In the genomic region with DNA sequence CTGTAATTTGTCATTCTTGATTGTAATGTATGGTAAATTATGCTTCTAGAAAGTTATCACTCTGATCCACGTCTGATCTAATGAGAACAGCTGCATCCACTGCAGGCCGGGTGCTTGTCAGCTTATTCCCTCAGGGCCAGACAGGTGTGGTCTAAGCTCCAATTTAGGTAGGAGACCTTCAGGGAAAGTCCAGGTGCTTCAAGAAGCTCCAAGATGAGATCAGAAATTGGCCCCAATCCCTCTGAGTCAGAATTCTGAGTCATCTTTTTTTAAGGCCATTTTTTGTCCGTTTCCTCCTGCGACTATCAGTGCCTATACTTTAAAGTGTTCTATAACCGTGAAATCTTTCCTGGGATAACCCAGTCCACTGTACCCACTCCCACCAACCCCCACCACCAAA, we compare ENCODE assay signal across 13 cellular contexts.
DNase-seq lines count a peak whose midpoint lies in the region; ATAC-seq, FAIRE-seq and TF ChIP-seq lines count a peak whose summit lies in the region.
"Had no signal": no experiment of that assay in that cellular context is flagged by ENCODE, and none has a peak within 500 bp of the region (broad histone marks: within the 10 kb centered on the region; RNA-seq: fewer than 3 reads in every experiment).

No MANE protein-coding gene starts in this region.

- no peaks in the 10 kb centered on the region for H3K4me1 ChIP-seq in pancreas

- FAIRE-seq in RCC 7860 (lab: Jason Lieb, UNC) (peak; percentile 81), pancreas (lab: Jason Lieb, UNC) (no peak)

- TF ChIP-seq CTCF in pancreas (IDR thresholded peaks at IDR 0.05), result no peak

- peak; percentile 81 for DNase-seq in EL
- peak; percentile 70 for DNase-seq in RCC 7860 (ENCODE audit: low spot score)
- DNase-seq in epithelial cell of prostate (ENCODE audit: low read depth, low spot score), result peak; percentile 98
- DNase-seq in pancreas, result peak in 1 of 6 donors; percentile 16
- no peak for DNase-seq in foreskin melanocyte
- DNase-seq in NCI-H345 treated with DMSO at 0.1 percent for 48 hours (lab: John Stamatoyannopoulos, UW; ENCODE audit: unreplicated experiment), result no peak
- DNase-seq in medulla oblongata (ENCODE audit: extremely low spot score), result no peak
- DNase-seq: CD4-positive, alpha-beta T cell; KBM-7; naive B cell; NCI-H524 had no signal

- no peaks in the 10 kb centered on the region for H3K9me3 ChIP-seq in pancreas

- WGBS in pancreas, 2 donors, result 55 to 77% methylated on average over 5 of the region's 5 CpGs

- no peak overlapping the region for H3K4me3 ChIP-seq in pancreas
- H3K4me3 ChIP-seq: cardiac muscle cell had no signal

- H3K36me3 ChIP-seq in pancreas, result no peaks in the 10 kb centered on the region
- H3K36me3 ChIP-seq: cardiac muscle cell had no signal

- no peaks in the 10 kb centered on the region for H3K27me3 ChIP-seq in pancreas
- H3K27me3 ChIP-seq: cardiac muscle cell had no signal

- H3K27ac ChIP-seq in epithelial cell of prostate (peak overlapping the region; percentile 92), pancreas (no peak overlapping the region)
- H3K27ac ChIP-seq: cardiac muscle cell had no signal

- peak; percentile 31 to 77 (median 50) for ATAC-seq in pancreas
- ATAC-seq in GM18907 (IDR thresholded peaks at IDR 0.05; ENCODE audit: unreplicated experiment), result no peak

- intact Hi-C loops in pancreas (cut with DNase I), result no loop called here

Comparison
In these comparisons a context has a peak if more than half of its experiments do, and no peak if none do; other contexts are left out.
1. DNase-seq: peak in EL (single experiment), RCC 7860 (single experiment) and epithelial cell of prostate (single experiment); none in foreskin melanocyte (single experiment), NCI-H345 treated with DMSO at 0.1 percent for 48 hours (single experiment) and medulla oblongata (single experiment).